9 cellular contexts compared by ENCODE assay signal in genomic region chr19:4062576-4063368, GRCh38. TPM values are rescaled to one million over a fixed set of nuclear protein-coding genes. Genes with fewer than 3 reads are reported as not detected.
A peak's percentile ranks its signal among the peaks of the same experiment; 100 is the strongest.
DNase-seq lines count a peak whose midpoint lies in the region; ATAC-seq, FAIRE-seq and TF ChIP-seq lines count a peak whose summit lies in the region.
"Had no signal": no experiment of that assay in that cellular context is flagged by ENCODE, and none has a peak within 500 bp of the region (broad histone marks: within the 10 kb centered on the region; RNA-seq: fewer than 3 reads in every experiment).

No MANE protein-coding gene starts in this region.

- no peak for FAIRE-seq in K562 (lab: Jason Lieb, UNC)

- H3K9me3 Mint-ChIP-seq in activated naive CD4-positive, alpha-beta T cell treated with anti-CD3 and anti-CD28 coated beads, Interleukin-2, amount 10 ng/mL, durations not matched to agents 7 days and 5 days = no peaks in the 10 kb centered on the region
- no peaks in the 10 kb centered on the region for H3K9me3 Mint-ChIP-seq in type B pancreatic cell

- TF ChIP-seq CTCF in K562 (IDR thresholded peaks at IDR 0.05 in 2 of 3, conservative IDR thresholded peaks at IDR 0.05 in 1 of 3; ENCODE audit: insufficient read depth in 2 of 3, low read depth in 1 of 3, low read length in 3 of 3) = no peak
- no peak for TF ChIP-seq CTCF in lower lobe of right lung (IDR thresholded peaks at IDR 0.05)
- TF ChIP-seq CTCF in type B pancreatic cell (conservative IDR thresholded peaks at IDR 0.05) = no peak

- peaks cover 20% of the 10 kb centered on the region for H3K9me1 ChIP-seq in K562 (ENCODE audit: control insufficient read depth, insufficient read depth, low read length)

- TF ChIP-seq EP300 in K562 (IDR thresholded peaks at IDR 0.05; ENCODE audit: low read length) = no peak

- WGBS in K562 (ENCODE audit: insufficient coverage, low coverage, missing lambda C conversion rate) = 72% methylated on average over 18 of the region's 20 CpGs

- peaks cover 59% of the 10 kb centered on the region for H4K20me1 ChIP-seq in K562 (replicated peaks; ENCODE audit: control insufficient read depth, insufficient read depth, low read length)

- CTCF ChIA-PET in activated naive CD4-positive, alpha-beta T cell treated with anti-CD3 and anti-CD28 coated beads, Interleukin-2, amount 10 ng/mL, durations not matched to agents 7 days and 5 days (lab: Charles Lee) = no interaction called here
- CTCF ChIA-PET in K562 (lab: Yijun Ruan, JAX; ENCODE audit: low intra/inter-chr PET ratio) = no interaction called here

- H3K79me2 ChIP-seq in K562 (ENCODE audit: control insufficient read depth, insufficient read depth, low read length) = peaks cover 77% of the 10 kb centered on the region

- H3K27me3 ChIP-seq in K562 (ENCODE audit: control insufficient read depth in 2 of 2, insufficient read depth in 2 of 2, low read length in 2 of 2) = no peaks in the 10 kb centered on the region
- H3K27me3 ChIP-seq in lower lobe of right lung (ENCODE audit: low read depth) = no peaks in the 10 kb centered on the region

- intact Hi-C loops in K562 (cut with micrococcal nuclease) = loop anchor here (10.0 kb wide), 1 partner anchor 122 kb away; the partner anchor contains the start of genes ANKRD24 and SIRT6
- intact Hi-C loops in lower lobe of right lung (cut with DNase I) = no loop called here

- BruUV-seq in K562 (replicated peaks; lab: Mats Ljungman, UMichigan) = no TSS peak

- TF ChIP-seq RAD21 in K562 (CRISPR knock-in tag; conservative IDR thresholded peaks at IDR 0.05 in 1 of 2, IDR thresholded peaks at IDR 0.05 in 1 of 2) = no peak

- H3K27ac ChIP-seq in K562 (ENCODE audit: extremely low read depth, low read depth, low read length) (peak overlapping the region; percentile 95), lower lobe of right lung (peak overlapping the region; percentile 94)

- no peak overlapping the region for H2AFZ ChIP-seq in K562 (ENCODE audit: low read depth, low read length)

- ATAC-seq in K562 = no peak
- ATAC-seq in lower lobe of right lung = no peak
- ATAC-seq in GM19397 (IDR thresholded peaks at IDR 0.05; ENCODE audit: unreplicated experiment) = no peak
- ATAC-seq in GM18861 (IDR thresholded peaks at IDR 0.05; ENCODE audit: unreplicated experiment) = no peak

- H3K36me3 Mint-ChIP-seq in activated naive CD4-positive, alpha-beta T cell treated with anti-CD3 and anti-CD28 coated beads, Interleukin-2, amount 10 ng/mL, durations not matched to agents 7 days and 5 days = peaks cover 6% of the 10 kb centered on the region
- H3K36me3 Mint-ChIP-seq in type B pancreatic cell = no peaks in the 10 kb centered on the region

- peak overlapping the region; percentile 82 for H3K4me2 ChIP-seq in K562 (ENCODE audit: insufficient read depth, low read length)

- DNase-seq in activated naive CD4-positive, alpha-beta T cell treated with anti-CD3 and anti-CD28 coated beads, Interleukin-2, amount 10 ng/mL, durations not matched to agents 7 days and 5 days = no peak
- DNase-seq in activated naive CD4-positive, alpha-beta T cell treated with anti-CD3 and anti-CD28 coated beads, Interleukin-2, amount 50 U/mL, for 16 hours = no peak
- DNase-seq in K562 (ENCODE audit: extremely low read depth in 1 of 4, low spot score in 3 of 4) = no peak
- peak; percentile 50 for DNase-seq in lower lobe of right lung
- no peak for DNase-seq in type B pancreatic cell (ENCODE audit: extremely low spot score, unreplicated experiment)
- no peak for DNase-seq in NCI-H345 treated with DMSO at 0.1 percent for 48 hours (lab: John Stamatoyannopoulos, UW; ENCODE audit: unreplicated experiment)
- DNase-seq: NCI-H1105 treated with DMSO at 0.1 percent for 48 hours had no signal

- TF ChIP-seq POLR2A in K562 (conservative IDR thresholded peaks at IDR 0.05) = 0 out of 2 replicates have a peak, but pooled peaks have one; percentile 7

- in situ Hi-C loops in K562 (cut with MboI) = no loop called here

- H3K4me3 ChIP-seq in K562 = peak overlapping the region; percentile 95
- peak overlapping the region; percentile 81 for H3K4me3 ChIP-seq in lower lobe of right lung

- H3K4me1 ChIP-seq in K562 (replicated peaks in 1 of 2; ENCODE audit: control insufficient read depth in 2 of 2, insufficient read depth in 2 of 2, low read length in 2 of 2) (peaks cover 36 to 87% of the 10 kb centered on the region in 2 experiments; a peak in 4 of 5 replicates), lower lobe of right lung (peaks cover 67% of the 10 kb centered on the region)

- H3K9me3 ChIP-seq in K562 (replicated peaks; ENCODE audit: control insufficient read depth, insufficient read depth, low read depth, low read length) (no peaks in the 10 kb centered on the region), lower lobe of right lung (no peaks in the 10 kb centered on the region)

- peaks cover 17% of the 10 kb centered on the region for H3K4me1 Mint-ChIP-seq in activated naive CD4-positive, alpha-beta T cell treated with anti-CD3 and anti-CD28 coated beads, Interleukin-2, amount 10 ng/mL, durations not matched to agents 7 days and 5 days
- H3K4me1 Mint-ChIP-seq in type B pancreatic cell (ENCODE audit: unreplicated experiment) = peaks cover 4% of the 10 kb centered on the region

- no peaks in the 10 kb centered on the region for H3K27me3 Mint-ChIP-seq in activated naive CD4-positive, alpha-beta T cell treated with anti-CD3 and anti-CD28 coated beads, Interleukin-2, amount 10 ng/mL, durations not matched to agents 7 days and 5 days
- no peaks in the 10 kb centered on the region for H3K27me3 Mint-ChIP-seq in type B pancreatic cell

- peak overlapping the region; percentile 89 to 95; a peak in 3 of 4 replicates for H3K9ac ChIP-seq in K562 (ENCODE audit: insufficient read depth in 1 of 2, low read depth in 2 of 2, low read length in 2 of 2)

- H3K27ac Mint-ChIP-seq in activated naive CD4-positive, alpha-beta T cell treated with anti-CD3 and anti-CD28 coated beads, Interleukin-2, amount 10 ng/mL, durations not matched to agents 7 days and 5 days = no peak overlapping the region
- H3K27ac Mint-ChIP-seq in type B pancreatic cell = peak overlapping the region; percentile 85

- H3K36me3 ChIP-seq in K562 (ENCODE audit: control insufficient read depth, insufficient read depth, low read length) (peaks cover 61% of the 10 kb centered on the region; the same call in 2 of the 3 replicates), lower lobe of right lung (peaks cover 6% of the 10 kb centered on the region)

- POLR2A ChIA-PET in K562 (lab: Yijun Ruan, JAX) = interaction anchor here (0.6 to 0.7 kb wide), 2 partner anchors 53 to 92 kb away, joined by 3 to 4 read pairs; no protein-coding TSS in a partner anchor

- peak overlapping the region; percentile 31 for H3K4me3 Mint-ChIP-seq in activated naive CD4-positive, alpha-beta T cell treated with anti-CD3 and anti-CD28 coated beads, Interleukin-2, amount 10 ng/mL, durations not matched to agents 7 days and 5 days
- H3K4me3 Mint-ChIP-seq in type B pancreatic cell = peak overlapping the region; percentile 90

TF ChIP-seq in K562, 482 proteins besides CTCF, POLR2A, EP300 and RAD21 (continues in another document):
- no peak for TF ChIP-seq NR1H2 (CRISPR knock-in tag; IDR thresholded peaks at IDR 0.05)
- TF ChIP-seq ZBTB17 (CRISPR knock-in tag; IDR thresholded peaks at IDR 0.05) = no peak
- no peak for TF ChIP-seq SPI1 (IDR thresholded peaks at IDR 0.05; ENCODE audit: borderline replicate concordance, low read depth, low read length)
- TF ChIP-seq C11orf30 (IDR thresholded peaks at IDR 0.05; ENCODE audit: low read depth) = no peak
- TF ChIP-seq CBX3 (IDR thresholded peaks at IDR 0.05; ENCODE audit: borderline replicate concordance in 1 of 2, low read length in 2 of 2) = 0 out of 3 replicates have a peak, but pooled peaks of 1 of the 2 experiments have one; percentile 23

RNA-seq across cellular contexts. Expression of gene ZBTB7A, which starts 3.9 kb away (rescaled TPM):
- 5.4 and 20.2 TPM in 2 replicates for total RNA-seq in K562 (2011; cell fraction: chromatin; rRNA removed; ENCODE audit: low replicate concordance)
- total RNA-seq in K562 (2011; cell fraction: nucleolus; rRNA removed) = 10.5 and 12.0 TPM in 2 replicates
- 5.3 and 7.3 TPM in 2 replicates for total RNA-seq in K562 (2011; cell fraction: nucleoplasm; rRNA removed)
- 10.2 and 13.8 TPM in 2 replicates for total RNA-seq in K562 (2014; rRNA removed)
- total RNA-seq in K562 (2014; rRNA removed; fragmentation: Illumina TruSeq; extraction: Trizol) = 1.6 and 1.8 TPM in 2 replicates
- total RNA-seq in K562 (2015; rRNA removed; fragmentation: Illumina TruSeq; extraction: Trizol) = 4.6 and 4.8 TPM in 2 replicates
- total RNA-seq in K562 (2021) = 32.7 and 34.0 TPM in 2 replicates
- 2.0 and 2.4 TPM in 2 replicates for polyA plus RNA-seq in K562 (2011; rRNA removed)
- 2.8 and 11.2 TPM in 2 replicates for polyA plus RNA-seq in K562 (2011; cell fraction: cytosol; rRNA removed)
- 7.4 and 18.4 TPM in 2 replicates for polyA plus RNA-seq in K562 (2011; cell fraction: nucleus; rRNA removed)
- 8.9 and 10.8 TPM in 2 replicates for polyA plus RNA-seq in K562 (2012)
- polyA plus RNA-seq in K562 (2014; fragmentation: Illumina TruSeq; extraction: Trizol) = 6.3 and 8.3 TPM in 2 replicates
- under 1 TPM; 0.11 to 0.27 TPM for polyA plus RNA-seq in K562 (2014; fragmentation: Nextera tagmentation; extraction: Ambion mirVana)
- 10.8 and 11.6 TPM in 2 replicates for polyA plus RNA-seq in K562 (2014; rRNA removed)
- 1.3 and 1.7 TPM in 2 replicates for polyA minus RNA-seq in K562 (2011; rRNA and poly(A)+ RNA removed)
- 14.2 and 20.6 TPM in 2 replicates for polyA minus RNA-seq in K562 (2011; cell fraction: cytosol; rRNA and poly(A)+ RNA removed)
- polyA minus RNA-seq in K562 (2011; cell fraction: nucleus; rRNA and poly(A)+ RNA removed) = 5.4 and 5.8 TPM in 2 replicates
- 51.9 TPM for total RNA-seq in lower lobe of right lung
- 21.0 and 31.0 TPM in 2 replicates for total RNA-seq in type B pancreatic cell (ENCODE audit: low replicate concordance)

RNA-seq across cellular contexts. Expression of gene PIAS4, which starts 55.2 kb away (rescaled TPM):
- total RNA-seq in K562 (2011; cell fraction: chromatin; rRNA removed; ENCODE audit: low replicate concordance) = 19.4 and 56.5 TPM in 2 replicates
- 36.9 and 39.3 TPM in 2 replicates for total RNA-seq in K562 (2011; cell fraction: nucleolus; rRNA removed)
- 20.4 and 20.9 TPM in 2 replicates for total RNA-seq in K562 (2011; cell fraction: nucleoplasm; rRNA removed)
- total RNA-seq in K562 (2014; rRNA removed) (21.9 and 26.4 TPM in 2 replicates), K562 (2014; rRNA removed; fragmentation: Illumina TruSeq; extraction: Trizol) (5.3 and 7.3 TPM in 2 replicates), K562 (2015; rRNA removed; fragmentation: Illumina TruSeq; extraction: Trizol) (14.3 and 14.4 TPM in 2 replicates), K562 (2021) (24.9 and 34.9 TPM in 2 replicates), lower lobe of right lung (27.6 TPM), type B pancreatic cell (ENCODE audit: low replicate concordance) (39.8 and 42.3 TPM in 2 replicates)
- polyA plus RNA-seq in K562 (2011; rRNA removed) (6.7 and 7.1 TPM in 2 replicates), K562 (2014; fragmentation: Illumina TruSeq; extraction: Trizol) (14.5 and 23.3 TPM in 2 replicates), K562 (2014; fragmentation: Nextera tagmentation; extraction: Ambion mirVana) (under 1 TPM; 0.27 TPM), K562 (2014; rRNA removed) (14.8 and 19.9 TPM in 2 replicates)
- polyA plus RNA-seq in K562 (2011; cell fraction: cytosol; rRNA removed) = 7.4 and 15.5 TPM in 2 replicates
- polyA plus RNA-seq in K562 (2011; cell fraction: nucleus; rRNA removed) = 11.2 and 22.2 TPM in 2 replicates
- polyA plus RNA-seq in K562 (2012) = 23.1 and 44.7 TPM in 2 replicates
- polyA minus RNA-seq in K562 (2011; rRNA and poly(A)+ RNA removed) = 4.6 and 5.3 TPM in 2 replicates
- 14.9 and 18.8 TPM in 2 replicates for polyA minus RNA-seq in K562 (2011; cell fraction: cytosol; rRNA and poly(A)+ RNA removed)
- 21.3 and 22.4 TPM in 2 replicates for polyA minus RNA-seq in K562 (2011; cell fraction: nucleus; rRNA and poly(A)+ RNA removed)
